Comparison of ENCODE assay signal across 1 cellular context in the genomic region with DNA sequence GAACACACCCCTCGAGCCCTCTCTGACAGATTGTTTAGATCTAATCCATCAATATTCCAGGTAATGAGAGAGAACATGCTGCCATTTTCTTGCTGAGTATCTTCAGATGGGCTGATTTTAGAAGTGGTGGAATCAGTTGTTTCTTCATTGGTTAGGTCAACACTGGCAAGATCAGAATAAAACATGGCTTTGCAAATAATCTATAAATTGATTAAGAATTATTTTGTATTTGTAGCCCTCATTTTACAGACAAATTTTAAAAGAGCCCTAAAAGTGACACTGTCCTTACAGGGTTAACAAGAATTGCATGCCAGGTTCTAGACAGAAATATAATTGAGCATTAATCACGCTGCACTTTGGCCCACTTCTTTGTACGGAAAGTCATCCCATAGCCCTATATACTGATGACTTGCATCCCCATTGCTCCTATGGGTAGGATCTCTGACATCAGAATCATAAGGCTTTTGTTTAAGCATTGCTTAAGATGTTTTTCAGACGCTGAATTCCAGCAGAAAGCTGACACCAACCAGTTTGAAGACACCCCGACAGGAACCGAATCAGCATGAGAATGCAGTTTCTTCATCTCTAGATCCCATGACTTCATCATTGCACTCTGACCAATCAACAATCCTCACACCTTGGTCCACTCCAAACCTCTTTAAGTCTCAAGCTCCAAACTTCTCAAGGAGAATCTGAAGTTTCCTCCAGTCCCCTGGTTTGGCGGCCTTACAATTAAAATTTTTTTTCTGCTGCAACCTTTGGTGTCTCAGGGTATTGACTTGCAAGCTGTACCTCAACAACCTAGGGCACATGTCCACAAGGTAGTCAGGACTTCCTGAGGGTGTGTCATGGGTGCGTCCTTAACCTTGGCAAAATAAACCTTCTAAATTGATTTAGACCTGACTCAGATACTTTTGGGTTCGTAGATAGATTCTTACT.
TF ChIP-seq lines count a peak whose summit lies in the region.

No MANE protein-coding gene starts in this region.

TF ChIP-seq in K562, 482 proteins besides CTCF, POLR2A, EP300 and RAD21 (continued from another document and continues in another):
- TF ChIP-seq DMBX1 (CRISPR knock-in tag; IDR thresholded peaks at IDR 0.05; ENCODE audit: borderline replicate concordance) = peak; percentile 41; the same call in 1 of the 2 replicates
- no peak for TF ChIP-seq RNF2 (IDR thresholded peaks at IDR 0.05)
- TF ChIP-seq TCF15 (CRISPR knock-in tag; IDR thresholded peaks at IDR 0.05) = peak; percentile 14; the same call in 1 of the 2 replicates
- peak; percentile 35 for TF ChIP-seq BRD9 (IDR thresholded peaks at IDR 0.05; ENCODE audit: low read depth, partially characterized antibody)
- TF ChIP-seq ZBTB8A (IDR thresholded peaks at IDR 0.05; ENCODE audit: partially characterized antibody) = no peak
- no peak for TF ChIP-seq CBFA2T3 (IDR thresholded peaks at IDR 0.05)
- TF ChIP-seq CXXC5 (CRISPR knock-in tag; IDR thresholded peaks at IDR 0.05) = 0 out of 2 replicates have a peak, but pooled peaks have one; percentile 39
- TF ChIP-seq ZBTB2 (IDR thresholded peaks at IDR 0.05) = no peak
- no peak for TF ChIP-seq SRF (CRISPR knock-in tag; IDR thresholded peaks at IDR 0.05)
- no peak for TF ChIP-seq ZFX (CRISPR knock-in tag; IDR thresholded peaks at IDR 0.05)
- TF ChIP-seq SMAD3 (CRISPR knock-in tag; conservative IDR thresholded peaks at IDR 0.05) = no peak
- TF ChIP-seq NEUROD1 (IDR thresholded peaks at IDR 0.05; ENCODE audit: borderline replicate concordance, low read depth, low read length, partially characterized antibody) = peak; percentile 15
- TF ChIP-seq GABPB1 (CRISPR knock-in tag; IDR thresholded peaks at IDR 0.05) = no peak
- TF ChIP-seq, protein P1, sequence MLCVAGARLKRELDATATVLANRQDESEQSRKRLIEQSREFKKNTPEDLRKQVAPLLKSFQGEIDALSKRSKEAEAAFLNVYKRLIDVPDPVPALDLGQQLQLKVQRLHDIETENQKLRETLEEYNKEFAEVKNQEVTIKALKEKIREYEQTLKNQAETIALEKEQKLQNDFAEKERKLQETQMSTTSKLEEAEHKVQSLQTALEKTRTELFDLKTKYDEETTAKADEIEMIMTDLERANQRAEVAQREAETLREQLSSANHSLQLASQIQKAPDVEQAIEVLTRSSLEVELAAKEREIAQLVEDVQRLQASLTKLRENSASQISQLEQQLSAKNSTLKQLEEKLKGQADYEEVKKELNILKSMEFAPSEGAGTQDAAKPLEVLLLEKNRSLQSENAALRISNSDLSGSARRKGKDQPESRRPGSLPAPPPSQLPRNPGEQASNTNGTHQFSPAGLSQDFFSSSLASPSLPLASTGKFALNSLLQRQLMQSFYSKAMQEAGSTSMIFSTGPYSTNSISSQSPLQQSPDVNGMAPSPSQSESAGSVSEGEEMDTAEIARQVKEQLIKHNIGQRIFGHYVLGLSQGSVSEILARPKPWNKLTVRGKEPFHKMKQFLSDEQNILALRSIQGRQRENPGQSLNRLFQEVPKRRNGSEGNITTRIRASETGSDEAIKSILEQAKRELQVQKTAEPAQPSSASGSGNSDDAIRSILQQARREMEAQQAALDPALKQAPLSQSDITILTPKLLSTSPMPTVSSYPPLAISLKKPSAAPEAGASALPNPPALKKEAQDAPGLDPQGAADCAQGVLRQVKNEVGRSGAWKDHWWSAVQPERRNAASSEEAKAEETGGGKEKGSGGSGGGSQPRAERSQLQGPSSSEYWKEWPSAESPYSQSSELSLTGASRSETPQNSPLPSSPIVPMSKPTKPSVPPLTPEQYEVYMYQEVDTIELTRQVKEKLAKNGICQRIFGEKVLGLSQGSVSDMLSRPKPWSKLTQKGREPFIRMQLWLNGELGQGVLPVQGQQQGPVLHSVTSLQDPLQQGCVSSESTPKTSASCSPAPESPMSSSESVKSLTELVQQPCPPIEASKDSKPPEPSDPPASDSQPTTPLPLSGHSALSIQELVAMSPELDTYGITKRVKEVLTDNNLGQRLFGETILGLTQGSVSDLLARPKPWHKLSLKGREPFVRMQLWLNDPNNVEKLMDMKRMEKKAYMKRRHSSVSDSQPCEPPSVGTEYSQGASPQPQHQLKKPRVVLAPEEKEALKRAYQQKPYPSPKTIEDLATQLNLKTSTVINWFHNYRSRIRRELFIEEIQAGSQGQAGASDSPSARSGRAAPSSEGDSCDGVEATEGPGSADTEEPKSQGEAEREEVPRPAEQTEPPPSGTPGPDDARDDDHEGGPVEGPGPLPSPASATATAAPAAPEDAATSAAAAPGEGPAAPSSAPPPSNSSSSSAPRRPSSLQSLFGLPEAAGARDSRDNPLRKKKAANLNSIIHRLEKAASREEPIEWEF (CRISPR knock-in tag; IDR thresholded peaks at IDR 0.05) = no peak
- TF ChIP-seq ILF3 (IDR thresholded peaks at IDR 0.05; ENCODE audit: borderline replicate concordance) = no peak
- TF ChIP-seq NFE2L1 (tag; IDR thresholded peaks at IDR 0.05; ENCODE audit: borderline replicate concordance, low read depth) = no peak
- TF ChIP-seq, protein P2, sequence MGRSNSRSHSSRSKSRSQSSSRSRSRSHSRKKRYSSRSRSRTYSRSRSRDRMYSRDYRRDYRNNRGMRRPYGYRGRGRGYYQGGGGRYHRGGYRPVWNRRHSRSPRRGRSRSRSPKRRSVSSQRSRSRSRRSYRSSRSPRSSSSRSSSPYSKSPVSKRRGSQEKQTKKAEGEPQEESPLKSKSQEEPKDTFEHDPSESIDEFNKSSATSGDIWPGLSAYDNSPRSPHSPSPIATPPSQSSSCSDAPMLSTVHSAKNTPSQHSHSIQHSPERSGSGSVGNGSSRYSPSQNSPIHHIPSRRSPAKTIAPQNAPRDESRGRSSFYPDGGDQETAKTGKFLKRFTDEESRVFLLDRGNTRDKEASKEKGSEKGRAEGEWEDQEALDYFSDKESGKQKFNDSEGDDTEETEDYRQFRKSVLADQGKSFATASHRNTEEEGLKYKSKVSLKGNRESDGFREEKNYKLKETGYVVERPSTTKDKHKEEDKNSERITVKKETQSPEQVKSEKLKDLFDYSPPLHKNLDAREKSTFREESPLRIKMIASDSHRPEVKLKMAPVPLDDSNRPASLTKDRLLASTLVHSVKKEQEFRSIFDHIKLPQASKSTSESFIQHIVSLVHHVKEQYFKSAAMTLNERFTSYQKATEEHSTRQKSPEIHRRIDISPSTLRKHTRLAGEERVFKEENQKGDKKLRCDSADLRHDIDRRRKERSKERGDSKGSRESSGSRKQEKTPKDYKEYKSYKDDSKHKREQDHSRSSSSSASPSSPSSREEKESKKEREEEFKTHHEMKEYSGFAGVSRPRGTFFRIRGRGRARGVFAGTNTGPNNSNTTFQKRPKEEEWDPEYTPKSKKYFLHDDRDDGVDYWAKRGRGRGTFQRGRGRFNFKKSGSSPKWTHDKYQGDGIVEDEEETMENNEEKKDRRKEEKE (IDR thresholded peaks at IDR 0.05; ENCODE audit: borderline replicate concordance in 1 of 2, control insufficient read depth in 1 of 2, low read depth in 2 of 2, low read length in 1 of 2) = no peak
- TF ChIP-seq PCBP2 (IDR thresholded peaks at IDR 0.05; ENCODE audit: low read depth, low read length, poor library complexity, severe bottlenecking) = no peak
- TF ChIP-seq ZNF41 (CRISPR knock-in tag; conservative IDR thresholded peaks at IDR 0.05) = no peak
- no peak for TF ChIP-seq ZNF384 (IDR thresholded peaks at IDR 0.05; ENCODE audit: low read depth, low read length)
- TF ChIP-seq NFRKB (IDR thresholded peaks at IDR 0.05; ENCODE audit: low read depth) = peak; percentile 63; the same call in 1 of the 2 replicates
- TF ChIP-seq, protein P3, sequence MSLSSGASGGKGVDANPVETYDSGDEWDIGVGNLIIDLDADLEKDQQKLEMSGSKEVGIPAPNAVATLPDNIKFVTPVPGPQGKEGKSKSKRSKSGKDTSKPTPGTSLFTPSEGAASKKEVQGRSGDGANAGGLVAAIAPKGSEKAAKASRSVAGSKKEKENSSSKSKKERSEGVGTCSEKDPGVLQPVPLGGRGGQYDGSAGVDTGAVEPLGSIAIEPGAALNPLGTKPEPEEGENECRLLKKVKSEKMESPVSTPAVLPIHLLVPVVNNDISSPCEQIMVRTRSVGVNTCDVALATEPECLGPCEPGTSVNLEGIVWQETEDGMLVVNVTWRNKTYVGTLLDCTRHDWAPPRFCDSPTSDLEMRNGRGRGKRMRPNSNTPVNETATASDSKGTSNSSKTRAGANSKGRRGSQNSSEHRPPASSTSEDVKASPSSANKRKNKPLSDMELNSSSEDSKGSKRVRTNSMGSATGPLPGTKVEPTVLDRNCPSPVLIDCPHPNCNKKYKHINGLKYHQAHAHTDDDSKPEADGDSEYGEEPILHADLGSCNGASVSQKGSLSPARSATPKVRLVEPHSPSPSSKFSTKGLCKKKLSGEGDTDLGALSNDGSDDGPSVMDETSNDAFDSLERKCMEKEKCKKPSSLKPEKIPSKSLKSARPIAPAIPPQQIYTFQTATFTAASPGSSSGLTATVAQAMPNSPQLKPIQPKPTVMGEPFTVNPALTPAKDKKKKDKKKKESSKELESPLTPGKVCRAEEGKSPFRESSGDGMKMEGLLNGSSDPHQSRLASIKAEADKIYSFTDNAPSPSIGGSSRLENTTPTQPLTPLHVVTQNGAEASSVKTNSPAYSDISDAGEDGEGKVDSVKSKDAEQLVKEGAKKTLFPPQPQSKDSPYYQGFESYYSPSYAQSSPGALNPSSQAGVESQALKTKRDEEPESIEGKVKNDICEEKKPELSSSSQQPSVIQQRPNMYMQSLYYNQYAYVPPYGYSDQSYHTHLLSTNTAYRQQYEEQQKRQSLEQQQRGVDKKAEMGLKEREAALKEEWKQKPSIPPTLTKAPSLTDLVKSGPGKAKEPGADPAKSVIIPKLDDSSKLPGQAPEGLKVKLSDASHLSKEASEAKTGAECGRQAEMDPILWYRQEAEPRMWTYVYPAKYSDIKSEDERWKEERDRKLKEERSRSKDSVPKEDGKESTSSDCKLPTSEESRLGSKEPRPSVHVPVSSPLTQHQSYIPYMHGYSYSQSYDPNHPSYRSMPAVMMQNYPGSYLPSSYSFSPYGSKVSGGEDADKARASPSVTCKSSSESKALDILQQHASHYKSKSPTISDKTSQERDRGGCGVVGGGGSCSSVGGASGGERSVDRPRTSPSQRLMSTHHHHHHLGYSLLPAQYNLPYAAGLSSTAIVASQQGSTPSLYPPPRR (CRISPR knock-in tag; IDR thresholded peaks at IDR 0.05; ENCODE audit: borderline replicate concordance) = no peak
- TF ChIP-seq NR3C1 (CRISPR knock-in tag; IDR thresholded peaks at IDR 0.05) = no peak
- no peak for TF ChIP-seq GMEB1 (CRISPR knock-in tag; IDR thresholded peaks at IDR 0.05)
- no peak for TF ChIP-seq USF1 (CRISPR knock-in tag; IDR thresholded peaks at IDR 0.05)
- TF ChIP-seq, protein P4, sequence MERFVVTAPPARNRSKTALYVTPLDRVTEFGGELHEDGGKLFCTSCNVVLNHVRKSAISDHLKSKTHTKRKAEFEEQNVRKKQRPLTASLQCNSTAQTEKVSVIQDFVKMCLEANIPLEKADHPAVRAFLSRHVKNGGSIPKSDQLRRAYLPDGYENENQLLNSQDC (CRISPR knock-in tag; IDR thresholded peaks at IDR 0.05) = no peak
- no peak for TF ChIP-seq KDM1A (IDR thresholded peaks at IDR 0.05)
- no peak for TF ChIP-seq NCOA6 (IDR thresholded peaks at IDR 0.05)
- TF ChIP-seq ZNF197 (CRISPR knock-in tag; IDR thresholded peaks at IDR 0.05; ENCODE audit: low read depth) = no peak
- TF ChIP-seq ZBTB9 (CRISPR knock-in tag; IDR thresholded peaks at IDR 0.05) = no peak
- no peak for TF ChIP-seq ZNF75A (CRISPR knock-in tag; IDR thresholded peaks at IDR 0.05)
- TF ChIP-seq MCM2 (IDR thresholded peaks at IDR 0.05; ENCODE audit: low read depth) = no peak
- TF ChIP-seq, protein P5, sequence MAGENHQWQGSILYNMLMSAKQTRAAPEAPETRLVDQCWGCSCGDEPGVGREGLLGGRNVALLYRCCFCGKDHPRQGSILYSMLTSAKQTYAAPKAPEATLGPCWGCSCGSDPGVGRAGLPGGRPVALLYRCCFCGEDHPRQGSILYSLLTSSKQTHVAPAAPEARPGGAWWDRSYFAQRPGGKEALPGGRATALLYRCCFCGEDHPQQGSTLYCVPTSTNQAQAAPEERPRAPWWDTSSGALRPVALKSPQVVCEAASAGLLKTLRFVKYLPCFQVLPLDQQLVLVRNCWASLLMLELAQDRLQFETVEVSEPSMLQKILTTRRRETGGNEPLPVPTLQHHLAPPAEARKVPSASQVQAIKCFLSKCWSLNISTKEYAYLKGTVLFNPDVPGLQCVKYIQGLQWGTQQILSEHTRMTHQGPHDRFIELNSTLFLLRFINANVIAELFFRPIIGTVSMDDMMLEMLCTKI (IDR thresholded peaks at IDR 0.05; ENCODE audit: partially characterized antibody) = no peak
- no peak for TF ChIP-seq BMI1 (IDR thresholded peaks at IDR 0.05; ENCODE audit: low read length)
